Comparison of ENCODE assay signal across 8 cellular contexts in the genomic region with DNA sequence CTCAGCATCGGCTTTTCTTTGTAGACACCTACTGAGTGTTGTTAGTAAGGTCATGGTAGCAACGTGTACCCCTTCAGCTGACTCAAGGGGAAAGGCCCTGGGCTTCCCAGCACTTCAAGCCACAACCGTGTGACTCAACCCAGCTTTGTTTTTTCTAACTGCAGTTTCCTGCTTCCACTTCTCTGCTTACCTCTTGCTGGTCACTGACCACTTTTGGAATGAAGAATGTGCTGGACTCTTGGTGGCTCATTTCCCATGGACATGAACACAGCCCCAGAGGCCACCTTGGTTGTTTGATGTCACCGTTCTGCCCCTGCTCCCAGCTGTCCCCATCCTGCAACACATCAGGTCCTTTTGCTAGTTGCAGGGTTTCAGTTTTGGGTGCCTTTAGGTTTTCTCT.
A peak's percentile ranks its signal among the peaks of the same experiment; 100 is the strongest.
DNase-seq lines count a peak whose midpoint lies in the region; TF ChIP-seq lines count a peak whose summit lies in the region.

No MANE protein-coding gene starts in this region.

- H3K4me1 ChIP-seq in SJSA1 (replicated peaks) = peaks cover 30% of the 10 kb centered on the region

- H3K36me3 ChIP-seq in SJSA1 = no peaks in the 10 kb centered on the region

- peak; percentile 44 for DNase-seq in DMS53 treated with DMSO at 0.1 percent for 48 hours (lab: John Stamatoyannopoulos, UW; ENCODE audit: unreplicated experiment)
- peak; percentile 80 for DNase-seq in HFFc6
- DNase-seq in SJSA1 (ENCODE audit: low read depth in 1 of 2, low spot score in 2 of 2) = peak; percentile 77 to 82
- DNase-seq in astrocyte of the spinal cord (ENCODE audit: low read depth, low spot score) = peak; percentile 95
- peak; percentile 81 for DNase-seq in stimulated activated CD4-positive, alpha-beta T cell treated with anti-CD3 and anti-CD28 coated beads, Interleukin-15, amount 100 ng/mL, for 24 hours
- DNase-seq in HuH-7 (ENCODE audit: low spot score) = no peak
- DNase-seq in cardiac septum (ENCODE audit: low spot score) = no peak
- DNase-seq in mucosa of gallbladder (ENCODE audit: low spot score) = no peak

- H3K4me3 Mint-ChIP-seq in HFFc6 = peak overlapping the region; percentile 47; the same call in 1 of the 2 replicates

- no peaks in the 10 kb centered on the region for H3K9me3 ChIP-seq in SJSA1 (replicated peaks)

- H3K27ac Mint-ChIP-seq in HFFc6 = peak overlapping the region; percentile 86

- intact Hi-C loops in cardiac septum (cut with DNase I) = no loop called here

- no peaks in the 10 kb centered on the region; the same call in 1 of the 2 replicates for H3K27me3 Mint-ChIP-seq in HFFc6 (ENCODE audit: insufficient read depth)

- peaks cover 36% of the 10 kb centered on the region for H3K4me1 Mint-ChIP-seq in HFFc6 (ENCODE audit: low read depth)

- no peak overlapping the region for H3K4me3 ChIP-seq in SJSA1
- no peak overlapping the region for H3K4me3 ChIP-seq in astrocyte of the spinal cord (ENCODE audit: low read depth, low read length)

- TF ChIP-seq CTCF in HFFc6 (IDR thresholded peaks at IDR 0.05) (no peak), astrocyte of the spinal cord (IDR thresholded peaks at IDR 0.05; ENCODE audit: low read depth, low read length) (no peak)

- in situ Hi-C loops in astrocyte of the spinal cord (cut with HindIII; ENCODE audit: low sequenced_read_pairs) = no loop called here

- H3K27ac ChIP-seq in SJSA1 = peak overlapping the region; percentile 46

- H3K27me3 ChIP-seq in SJSA1 (replicated peaks) = no peaks in the 10 kb centered on the region

- no peaks in the 10 kb centered on the region for H3K9me3 Mint-ChIP-seq in HFFc6

- H3K36me3 Mint-ChIP-seq in HFFc6 (ENCODE audit: low read depth) = no peaks in the 10 kb centered on the region

Comparison
In these comparisons a context has a peak if more than half of its experiments do, and no peak if none do; other contexts are left out.
1. DNase-seq: peak in DMS53 treated with DMSO at 0.1 percent for 48 hours (single experiment), HFFc6 (single experiment), SJSA1 (2 of 2), astrocyte of the spinal cord (single experiment) and stimulated activated CD4-positive, alpha-beta T cell treated with anti-CD3 and anti-CD28 coated beads, Interleukin-15, amount 100 ng/mL, for 24 hours (single experiment); none in HuH-7 (single experiment), cardiac septum (single experiment) and mucosa of gallbladder (single experiment).